In genomic region chr20:53338716-53339115, GRCh38 we compare ENCODE assay signal across 8 cellular contexts.
"Had no signal": no experiment of that assay in that cellular context is flagged by ENCODE, and none has a peak within 500 bp of the region (broad histone marks: within the 10 kb centered on the region; RNA-seq: fewer than 3 reads in every experiment).

No MANE protein-coding gene starts in this region.

- H3K4me3 ChIP-seq: GM12878 had no signal

- ATAC-seq: GM12878 had no signal

- DNase-seq: GDM1, GF-D8 had no signal

- FAIRE-seq: G401.6, GM12878, GM12891, GM12892, GM18507, GM19239 had no signal
